In the genomic region with DNA sequence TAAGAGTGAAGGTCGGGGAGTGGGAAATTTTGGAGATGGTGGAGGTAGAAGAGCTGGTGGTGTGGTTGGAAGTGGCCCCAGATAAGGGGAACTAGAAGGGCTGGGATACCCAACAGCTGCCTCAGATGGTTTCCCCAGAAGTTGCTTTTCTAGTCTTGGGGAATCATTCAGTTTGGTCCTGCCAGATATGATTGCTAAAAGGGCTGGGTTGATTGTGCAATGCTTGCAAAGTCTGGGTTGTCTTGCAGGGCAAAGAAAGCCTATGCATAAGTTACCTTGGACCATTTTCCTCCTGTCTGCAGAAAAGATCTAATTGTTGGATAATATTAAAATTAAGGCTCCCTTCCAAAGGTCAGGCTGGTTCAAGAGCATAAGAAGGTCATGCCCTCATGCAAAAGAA, we compare ENCODE assay signal across 17 cellular contexts.
"Had no signal": no experiment of that assay in that cellular context is flagged by ENCODE, and none has a peak within 500 bp of the region (broad histone marks: within the 10 kb centered on the region; RNA-seq: fewer than 3 reads in every experiment).

No MANE protein-coding gene starts in this region.

- ATAC-seq: gastrocnemius medialis; heart right ventricle; sciatic nerve; stimulated activated memory B cell treated with anti-CD40 and anti-IgM and Interleukin-4, amounts not matched to agents 10 μg/mL and 1 μg/mL and 100 μg/mL, for 72 hours had no signal

- DNase-seq: dorsolateral prefrontal cortex; effector CD8-positive, alpha-beta T cell; gastrocnemius medialis; heart right ventricle; hypothalamus; kidney glomerular epithelial cell; mesendoderm; naive B cell; spleen; stimulated activated CD4-positive, alpha-beta T cell treated with anti-CD3 and anti-CD28 coated beads, Interleukin-15, amount 100 ng/mL, for 24 hours; stimulated activated CD4-positive, alpha-beta T cell treated with anti-CD3 and anti-CD28 coated beads, Interleukin-1b, Interleukin-23, amount 100 ng/mL, for 48 hours; stimulated activated CD4-positive, alpha-beta T cell treated with anti-CD3 and anti-CD28 coated beads, Interleukin-4, amount 100 ng/mL, for 24 hours; tibial artery; upper lobe of left lung; uterus had no signal
